Comparison of ENCODE assay signal across 8 cellular contexts in genomic region chr19:49869009-49869483, GRCh38. TPM values are rescaled to one million over a fixed set of nuclear protein-coding genes. Genes with fewer than 3 reads are reported as not detected.
DNase-seq lines count a peak whose midpoint lies in the region; ATAC-seq and TF ChIP-seq lines count a peak whose summit lies in the region.

No MANE protein-coding gene starts in this region.

- no peak overlapping the region for H3K9ac ChIP-seq in iPS-18a (ENCODE audit: low read length)

- H3K4me1 ChIP-seq in iPS-18a (ENCODE audit: control insufficient read depth, low read depth, low read length), result peaks cover 10% of the 10 kb centered on the region
- peaks cover 18 to 46% of the 10 kb centered on the region in 2 donors for H3K4me1 ChIP-seq in thoracic aorta (ENCODE audit: control insufficient read depth in 1 of 2, low read depth in 2 of 2)

- H3K27ac ChIP-seq in iPS-18a (ENCODE audit: low read length) (no peak overlapping the region), thoracic aorta (peak overlapping the region; percentile 90 to 92)

- no peaks in the 10 kb centered on the region for H3K27me3 ChIP-seq in iPS-18a (ENCODE audit: control insufficient read depth, insufficient read depth, low read length)
- no peaks in the 10 kb centered on the region for H3K27me3 ChIP-seq in thoracic aorta (replicated peaks; ENCODE audit: insufficient read depth)

- ATAC-seq in HG02571 (IDR thresholded peaks at IDR 0.05; ENCODE audit: unreplicated experiment) (peak; percentile 1), thoracic aorta (ENCODE audit: insufficient number of reproducible peaks, low FRiP score, low read depth) (no peak)

- peaks cover 18% of the 10 kb centered on the region for H3K4me1 Mint-ChIP-seq in type B pancreatic cell (ENCODE audit: unreplicated experiment)

- peaks cover 7% of the 10 kb centered on the region for H3K36me3 Mint-ChIP-seq in type B pancreatic cell

- peaks cover 11% of the 10 kb centered on the region for H3K36me3 ChIP-seq in iPS-18a (ENCODE audit: control insufficient read depth, low read depth, low read length)
- peaks cover 3% of the 10 kb centered on the region for H3K36me3 ChIP-seq in thoracic aorta

- DNase-seq in GM12865 (ENCODE audit: low read depth), result no peak
- DNase-seq in thoracic aorta (ENCODE audit: low spot score), result no peak
- DNase-seq in type B pancreatic cell (ENCODE audit: extremely low spot score, unreplicated experiment), result no peak
- no peak for DNase-seq in NOMO-1 treated with DMSO at 0.1 percent for 48 hours (lab: John Stamatoyannopoulos, UW; ENCODE audit: unreplicated experiment)
- no peak for DNase-seq in HT-29 (ENCODE audit: low spot score)

- H3K9me3 ChIP-seq in iPS-18a (ENCODE audit: control insufficient read depth, low read depth, low read length) (no peaks in the 10 kb centered on the region), thoracic aorta (no peaks in the 10 kb centered on the region)

- H3K4me3 ChIP-seq in GM12865 (ENCODE audit: low read depth, low read length) (peak overlapping the region; percentile 51), WI38 (ENCODE audit: low read depth, low read length) (peak overlapping the region; percentile 40), iPS-18a (ENCODE audit: low read length) (peak overlapping the region; percentile 68), thoracic aorta (peak overlapping the region; percentile 71)

- no peak overlapping the region for H3K4me3 Mint-ChIP-seq in type B pancreatic cell

- no peaks in the 10 kb centered on the region for H3K9me3 Mint-ChIP-seq in type B pancreatic cell

- no peaks in the 10 kb centered on the region for H3K27me3 Mint-ChIP-seq in type B pancreatic cell

- TF ChIP-seq CTCF in GM12865 (IDR thresholded peaks at IDR 0.05; ENCODE audit: insufficient read depth, low read depth, low read length, missing control alignments) (no peak), WI38 (IDR thresholded peaks at IDR 0.05; ENCODE audit: low read depth, low read length) (no peak), thoracic aorta (IDR thresholded peaks at IDR 0.05) (no peak), type B pancreatic cell (conservative IDR thresholded peaks at IDR 0.05) (no peak)

- no peak overlapping the region for H3K27ac Mint-ChIP-seq in type B pancreatic cell

RNA-seq across cellular contexts. Expression of gene PNKP, which starts 1.7 kb away (rescaled TPM):
- total RNA-seq in thoracic aorta, result 10 to 100 TPM; 55.8 to 78.7 TPM
- 72.3 and 125 TPM in 2 replicates for total RNA-seq in type B pancreatic cell (ENCODE audit: low replicate concordance)
- 215 and 243 TPM in 2 replicates for total RNA-seq in HT-29 (2014; rRNA removed; shearing (Covaris generic))

RNA-seq across cellular contexts. Expression of gene AKT1S1, which starts 8.1 kb away (rescaled TPM):
- total RNA-seq in thoracic aorta (10 to 100 TPM; 15.2 to 20.7 TPM), type B pancreatic cell (ENCODE audit: low replicate concordance) (35.8 and 40.1 TPM in 2 replicates)
- total RNA-seq in HT-29 (2014; rRNA removed; shearing (Covaris generic)), result 89.9 and 96.4 TPM in 2 replicates

RNA-seq across cellular contexts. Expression of gene TBC1D17, which starts 8.5 kb away (rescaled TPM):
- total RNA-seq in thoracic aorta (10 to 100 TPM; 27.9 to 31.7 TPM), type B pancreatic cell (ENCODE audit: low replicate concordance) (33.9 and 45.9 TPM in 2 replicates)
- total RNA-seq in HT-29 (2014; rRNA removed; shearing (Covaris generic)), result 34.5 and 38.4 TPM in 2 replicates

RNA-seq across cellular contexts. Expression of gene PTOV1, which starts 18.1 kb away (rescaled TPM):
- total RNA-seq in thoracic aorta (10 to 100 TPM; 62.9 to 72.2 TPM), type B pancreatic cell (ENCODE audit: low replicate concordance) (248 and 388 TPM in 2 replicates)
- total RNA-seq in HT-29 (2014; rRNA removed; shearing (Covaris generic)), result 188 and 218 TPM in 2 replicates

RNA-seq across cellular contexts. Expression of gene IL4I1, which starts 27.6 kb away (rescaled TPM):
- total RNA-seq in thoracic aorta (1 to 10 TPM; 1.5 to 2.2 TPM), type B pancreatic cell (ENCODE audit: low replicate concordance) (0.58 and 0.74 TPM in 2 replicates)
- total RNA-seq in HT-29 (2014; rRNA removed; shearing (Covaris generic)), result 1.1 and 2.3 TPM in 2 replicates
